5 cellular contexts compared by ENCODE assay signal in the genomic region with DNA sequence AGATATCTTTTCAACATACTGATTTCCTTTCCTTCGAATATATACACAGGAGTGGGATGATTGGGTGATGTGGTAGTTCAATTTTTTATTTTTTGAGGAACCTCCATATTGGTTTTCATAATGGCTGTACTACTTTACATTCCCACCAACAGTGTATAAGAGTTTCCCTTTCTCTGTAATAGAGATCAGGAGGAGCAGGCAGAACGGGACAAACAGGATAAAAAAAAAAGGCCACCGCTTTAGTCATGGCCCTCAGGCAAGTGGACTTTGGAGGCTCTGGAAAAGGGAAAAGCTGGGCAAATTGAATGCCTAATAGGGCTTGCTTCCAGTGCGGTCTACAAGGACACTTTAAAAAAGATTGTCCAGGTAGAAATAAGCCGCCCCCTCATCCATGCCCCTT. TPM values are rescaled to one million over a fixed set of nuclear protein-coding genes. Genes with fewer than 3 reads are reported as not detected.
DNase-seq lines count a peak whose midpoint lies in the region; TF ChIP-seq lines count a peak whose summit lies in the region.
"Not testable (repeated sequence)": the region's sequence is repeated elsewhere in the genome, so short reads cannot be mapped to it uniquely, and the experiment has no call there.

No MANE protein-coding gene starts in this region.

- H3K27ac Mint-ChIP-seq in Calu3 (ENCODE audit: unreplicated experiment) = peak overlapping the region; percentile 36

- H4K8ac ChIP-seq in trophoblast cell (ENCODE audit: low read depth, low read length) = not testable (repeated sequence)

- not testable (repeated sequence) for H3K4ac ChIP-seq in trophoblast cell (ENCODE audit: low read depth, low read length)

- not testable (repeated sequence) for H3K27me3 ChIP-seq in PC-9 (ENCODE audit: insufficient read depth, low read depth); trophoblast cell (ENCODE audit: insufficient read depth, low read length)

- no CpG with 5 or more reads among the region's 5 CpGs for WGBS in trophoblast cell (ENCODE audit: extremely low coverage, insufficient coverage, insufficient read length)

- H4K20me1 ChIP-seq in PC-9 (ENCODE audit: insufficient read depth) = not testable (repeated sequence)

- not testable (repeated sequence) for H3K4me3 Mint-ChIP-seq in Calu3 (ENCODE audit: low read depth, unreplicated experiment)

- H4K91ac ChIP-seq in trophoblast cell (ENCODE audit: low read depth, low read length) = not testable (repeated sequence)

- peak overlapping the region; percentile 74 for H3K4me2 ChIP-seq in PC-9
- H3K4me2 ChIP-seq in trophoblast cell (ENCODE audit: low read length) = not testable (repeated sequence)

- H3K23ac ChIP-seq in trophoblast cell (ENCODE audit: low read length) = not testable (repeated sequence)

- H2BK5ac ChIP-seq in trophoblast cell (ENCODE audit: low read depth, low read length, poor library complexity) = peak overlapping the region; percentile 42

- H3K27ac ChIP-seq in PC-9 = peak overlapping the region; percentile 29; the same call in 1 of the 2 replicates
- peak overlapping the region; percentile 20 for H3K27ac ChIP-seq in trophoblast cell (ENCODE audit: low read depth, low read length)

- CTCF ChIA-PET in Calu3 (lab: Charles Lee) = not testable (repeated sequence)
- CTCF ChIA-PET in PC-9 (lab: Charles Lee) = interaction anchor here (0.6 kb wide), 1 partner anchor 1079 kb away, joined by 4 read pairs; no protein-coding TSS in a partner anchor

- TF ChIP-seq CTCF in Calu3 (IDR thresholded peaks at IDR 0.05; ENCODE audit: unreplicated experiment); PC-9 (conservative IDR thresholded peaks at IDR 0.05); epithelial cell of esophagus (IDR thresholded peaks at IDR 0.05; ENCODE audit: insufficient read depth, low read depth, low read length, missing control alignments): not testable (repeated sequence)

- POLR2A ChIA-PET in PC-9 (lab: Charles Lee; ENCODE audit: unreplicated experiment) = interaction anchor here (0.6 kb wide), 2 partner anchors 30 to 38 kb away, joined by 4 to 5 read pairs; no protein-coding TSS in a partner anchor

- not testable (repeated sequence) for H3K79me1 ChIP-seq in trophoblast cell (ENCODE audit: low read length)

- H3K4me1 Mint-ChIP-seq in Calu3 (ENCODE audit: low read depth, unreplicated experiment) = peaks cover 16% of the 10 kb centered on the region

- H2AFZ ChIP-seq in PC-9 = peak overlapping the region; percentile 61
- H2AFZ ChIP-seq in trophoblast cell (ENCODE audit: insufficient read depth, low read length, poor library complexity) = not testable (repeated sequence)

- not testable (repeated sequence) for BruUV-seq in Calu3 (replicated peaks; lab: Mats Ljungman, UMichigan); PC-9 (replicated peaks; lab: Mats Ljungman, UMichigan)

- peak; percentile 39 for DNase-seq in Calu3
- peak; percentile 43 for DNase-seq in M059J (ENCODE audit: low read depth)
- peak; percentile 71 to 73 for DNase-seq in PC-9
- DNase-seq in epithelial cell of esophagus (ENCODE audit: low read depth) = peak; percentile 50
- peak; percentile 50 to 82 for DNase-seq in trophoblast cell

- not testable (repeated sequence) for H2AK5ac ChIP-seq in trophoblast cell (ENCODE audit: low read length)

- not testable (repeated sequence) for H3K18ac ChIP-seq in trophoblast cell (ENCODE audit: low read length)

- H3K9me2 ChIP-seq in PC-9 (ENCODE audit: insufficient read depth) = not testable (repeated sequence)

- not testable (repeated sequence) for H3K36me3 ChIP-seq in PC-9 (ENCODE audit: low read depth); trophoblast cell (ENCODE audit: control insufficient read depth in 1 of 2, insufficient read depth in 2 of 2, low read length in 2 of 2)

- H3K14ac ChIP-seq in trophoblast cell (ENCODE audit: low read length) = not testable (repeated sequence)

- H3K9ac ChIP-seq in trophoblast cell (ENCODE audit: low read length) = not testable (repeated sequence)

- not testable (repeated sequence) for H3K79me2 ChIP-seq in PC-9 (ENCODE audit: low read depth); trophoblast cell (ENCODE audit: control insufficient read depth, insufficient read depth, low read length, poor library complexity)

- H3K36me3 Mint-ChIP-seq in Calu3 (ENCODE audit: insufficient read depth, unreplicated experiment) = not testable (repeated sequence)

- peak overlapping the region; percentile 55 for H2BK12ac ChIP-seq in trophoblast cell (ENCODE audit: low read length)

- H3K9me3 ChIP-seq in PC-9 (ENCODE audit: insufficient read depth, low read depth); trophoblast cell (ENCODE audit: insufficient read depth, low read depth, low read length): not testable (repeated sequence)

- not testable (repeated sequence) for H3K4me3 ChIP-seq in PC-9; epithelial cell of esophagus (ENCODE audit: low read length); trophoblast cell (ENCODE audit: low read depth, low read length)

- H2BK120ac ChIP-seq in trophoblast cell (ENCODE audit: insufficient read depth, low read length, poor library complexity) = not testable (repeated sequence)

- intact Hi-C loops in Calu3 (cut with micrococcal nuclease; ENCODE audit: unreplicated experiment) = not testable (repeated sequence)
- intact Hi-C loops in PC-9 (cut with micrococcal nuclease; ENCODE audit: unreplicated experiment) = loop anchor here (1.0 kb wide), 2 partner anchors 27 to 30 kb away; partner anchors contain the start of gene PPP2R3A

- H3F3A ChIP-seq in PC-9 (ENCODE audit: insufficient read depth, low read depth) = not testable (repeated sequence)

- H4K12ac ChIP-seq in trophoblast cell (ENCODE audit: low read depth, low read length) = not testable (repeated sequence)

- not testable (repeated sequence) for H3K9me3 Mint-ChIP-seq in Calu3 (ENCODE audit: low read depth, unreplicated experiment)

- peaks cover 19% of the 10 kb centered on the region for H3K4me1 ChIP-seq in PC-9 (replicated peaks; ENCODE audit: insufficient read depth)
- not testable (repeated sequence) for H3K4me1 ChIP-seq in trophoblast cell (ENCODE audit: control insufficient read depth in 1 of 2, insufficient read depth in 2 of 2, low read length in 2 of 2)

- H3K27me3 Mint-ChIP-seq in Calu3 (ENCODE audit: unreplicated experiment) = not testable (repeated sequence)

RNA-seq across cellular contexts. Expression of gene PPP2R3A, which starts 30.4 kb away (rescaled TPM):
- total RNA-seq in Calu3 (2022) (45.6 and 64.8 TPM in 2 replicates), PC-9 (2021) (30.0 and 42.6 TPM in 2 replicates)
- total RNA-seq in M059J (2014; rRNA removed; shearing (Covaris generic)) = 22.2 and 22.5 TPM in 2 replicates
- 12.6 and 13.0 TPM in 2 replicates for polyA plus RNA-seq in trophoblast cell (2013)
